8 cellular contexts compared by ENCODE assay signal in the genomic region with DNA sequence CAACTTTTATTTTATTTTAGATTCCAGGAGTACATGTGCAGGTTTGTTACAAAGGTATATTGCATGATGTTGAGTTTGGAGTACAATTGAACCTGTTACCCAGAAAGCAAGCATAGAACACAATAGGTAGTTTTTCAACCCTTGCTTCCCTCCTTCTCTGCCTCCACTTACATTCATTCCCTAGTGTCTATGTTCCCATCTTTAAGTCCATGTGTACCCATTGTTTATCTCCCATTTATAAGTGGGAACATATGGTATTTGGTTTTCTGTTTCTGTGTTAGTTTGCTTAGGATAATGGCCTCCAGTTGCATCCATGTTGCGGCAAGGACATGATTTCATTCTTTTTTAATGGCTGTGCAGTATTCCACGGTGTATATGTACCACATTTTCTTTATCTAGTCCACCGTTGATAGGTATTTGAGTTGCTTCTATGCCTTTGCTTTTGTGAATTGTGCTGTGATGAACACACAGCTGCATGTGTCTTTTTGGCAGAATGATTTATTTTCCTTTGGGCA.
"Had no signal": no experiment of that assay in that cellular context is flagged by ENCODE, and none has a peak within 500 bp of the region (broad histone marks: within the 10 kb centered on the region; RNA-seq: fewer than 3 reads in every experiment).

No MANE protein-coding gene starts in this region.

- H3K27ac ChIP-seq: GM23248 had no signal

- H3K4me3 ChIP-seq: GM23248, HAP-1 had no signal

- FAIRE-seq: HepG2 had no signal

- ATAC-seq: HCT116, HepG2 had no signal

- DNase-seq: GM23248, GOT3, H7, HFFc6, KG1 had no signal

- H2AFZ ChIP-seq: GM23248 had no signal

- H3K4me1 ChIP-seq: HAP-1 had no signal

- H3K9ac ChIP-seq: GM23248 had no signal
